Comparison of ENCODE assay signal across 8 cellular contexts in the genomic region with DNA sequence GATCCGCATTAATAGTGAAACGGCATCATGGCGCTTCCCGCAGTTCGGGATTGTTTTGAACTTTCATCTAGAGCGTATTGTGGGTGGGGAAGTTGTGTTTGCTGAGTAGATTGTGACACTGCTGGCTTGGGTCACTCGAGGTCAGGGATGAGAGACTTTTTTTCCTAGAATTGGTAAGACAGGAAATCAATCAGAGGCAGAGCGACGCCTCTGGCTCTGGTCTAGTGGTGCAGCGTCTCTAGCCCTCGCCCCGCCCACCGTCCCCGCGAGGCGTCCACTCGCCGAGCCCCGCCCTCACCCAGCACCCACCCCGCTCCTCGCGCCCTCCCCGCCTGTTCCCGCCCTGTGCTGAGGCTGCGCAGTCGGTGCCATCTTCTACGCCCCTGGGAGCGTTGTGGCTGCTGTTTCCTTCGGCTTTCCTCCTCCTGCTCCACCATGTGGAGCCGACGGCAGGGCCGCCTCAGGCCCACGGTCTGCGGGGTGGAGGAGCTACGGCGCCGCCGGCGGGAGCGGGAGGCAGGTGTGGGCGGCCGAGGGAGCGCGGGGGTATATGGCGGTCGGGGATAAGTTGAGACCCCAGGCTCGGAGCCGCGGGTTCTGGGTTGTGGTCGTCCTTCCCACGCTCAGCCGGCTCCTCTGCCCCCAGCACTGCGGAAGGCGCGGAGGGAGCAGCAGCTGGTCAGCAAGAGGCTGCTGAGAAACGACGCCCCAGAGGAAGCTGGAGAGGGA. TPM values are rescaled to one million over a fixed set of nuclear protein-coding genes. Genes with fewer than 3 reads are reported as not detected.
DNase-seq lines count a peak whose midpoint lies in the region; ATAC-seq and TF ChIP-seq lines count a peak whose summit lies in the region.

A gene (plus strand): TSS at position 359 of the 729 bp plus-strand sequence. CDS start 77 bp downstream, at position 436.

- TF ChIP-seq CTCF in AG04449 (IDR thresholded peaks at IDR 0.05; ENCODE audit: insufficient read depth, low read length, missing control alignments) (peak; percentile 64), WERI-Rb-1 (IDR thresholded peaks at IDR 0.05; ENCODE audit: low read depth, low read length) (peak; percentile 72), mammary epithelial cell (conservative IDR thresholded peaks at IDR 0.05 in 1 of 2, IDR thresholded peaks at IDR 0.05 in 1 of 2; ENCODE audit: extremely low read depth in 1 of 2, insufficient read depth in 1 of 2, low read depth in 1 of 2, low read length in 2 of 2) (peak; percentile 21 to 66)

- WGBS in mammary epithelial cell (ENCODE audit: low coverage, missing lambda C conversion rate) = under 1% methylated on average over 16 of the region's 57 CpGs

- peaks cover 26% of the 10 kb centered on the region for H3K36me3 ChIP-seq in WERI-Rb-1
- H3K36me3 ChIP-seq in mammary epithelial cell (ENCODE audit: insufficient read depth, low read length) = peaks cover 2% of the 10 kb centered on the region

- H3K4me1 ChIP-seq in mammary epithelial cell (ENCODE audit: insufficient read depth, low read length) = peaks cover 11% of the 10 kb centered on the region

- no peaks in the 10 kb centered on the region for H3K27me3 ChIP-seq in WERI-Rb-1 (ENCODE audit: insufficient read depth, low read depth, severe bottlenecking)
- no peaks in the 10 kb centered on the region for H3K27me3 ChIP-seq in mammary epithelial cell (ENCODE audit: insufficient read depth, low read length)

- in situ Hi-C loops in mammary epithelial cell (cut with MboI; ENCODE audit: low sequenced_read_pairs in 2 of 2) = loop anchor here in 1 of 2 donors (10.0 kb wide), 1 partner anchor 234 kb away; a partner anchor contains a TSS

- peak within 1 kb of the TSS; percentile 54 for H3K9ac ChIP-seq in mammary epithelial cell (ENCODE audit: insufficient read depth, low read length)

- peaks cover 8% of the 10 kb centered on the region for H3K79me2 ChIP-seq in mammary epithelial cell (ENCODE audit: insufficient read depth, low read length)

- dilution Hi-C loops in mammary epithelial cell (cut with HindIII; ENCODE audit: low sequenced_read_pairs) = no loop called here

- POLR2A ChIA-PET in AG04449 (lab: Yijun Ruan, JAX) = interaction anchor here (0.8 to 1.1 kb wide), 4 partner anchors 8 to 92 kb away, joined by 3 read pairs; a partner anchor contains a TSS

- ATAC-seq in GM18870 (IDR thresholded peaks at IDR 0.05; ENCODE audit: unreplicated experiment) (peak; percentile 68), HG03135 (IDR thresholded peaks at IDR 0.05; ENCODE audit: unreplicated experiment) (peak; percentile 96)

- H4K20me1 ChIP-seq in mammary epithelial cell (ENCODE audit: insufficient read depth, low read length) = no peaks in the 10 kb centered on the region

- intact Hi-C loops in mammary epithelial cell (cut with micrococcal nuclease) = loop anchor here (1.0 to 10.0 kb wide), 4 partner anchors 8 to 397 kb away; a partner anchor contains a TSS

- BruUV-seq in mammary epithelial cell (replicated peaks; lab: Mats Ljungman, UMichigan) = no TSS peak

- DNase-seq in AG04449 (ENCODE audit: low read depth, low spot score) (peak; percentile 46), NCI-H2196 treated with DMSO at 0.1 percent for 48 hours (lab: John Stamatoyannopoulos, UW; ENCODE audit: unreplicated experiment) (peak; percentile 95), WERI-Rb-1 (peak; percentile 98), mammary epithelial cell (peak; percentile 92), iPS-NIHi7 (ENCODE audit: extremely low spot score) (peak; percentile 100), smooth muscle cell of the brain vasculature (ENCODE audit: low read depth, low spot score) (peak; percentile 67)

- H3K4me3 ChIP-seq in AG04449 (ENCODE audit: low read depth, low read length) (peak within 1 kb of the TSS; percentile 80), WERI-Rb-1 (ENCODE audit: low read depth, low read length) (peak within 1 kb of the TSS; percentile 62), mammary epithelial cell (replicated peaks in 1 of 3; ENCODE audit: insufficient read depth in 1 of 3, low read depth in 2 of 3, low read length in 3 of 3) (peak within 1 kb of the TSS; percentile 69 to 78 (median 76))

- peak within 1 kb of the TSS; percentile 89 for H3K4me2 ChIP-seq in mammary epithelial cell (ENCODE audit: insufficient read depth, low read depth, low read length)

- H3K27ac ChIP-seq in WERI-Rb-1 (peak within 1 kb of the TSS; percentile 89), mammary epithelial cell (ENCODE audit: insufficient read depth, low read depth, low read length) (peak within 1 kb of the TSS; percentile 38)

- peak within 1 kb of the TSS; percentile 94 for H2AFZ ChIP-seq in mammary epithelial cell (ENCODE audit: low read depth, low read length)

- H3K9me3 ChIP-seq in WERI-Rb-1 (ENCODE audit: severe bottlenecking) = no peaks in the 10 kb centered on the region
- no peaks in the 10 kb centered on the region for H3K9me3 ChIP-seq in mammary epithelial cell (replicated peaks; ENCODE audit: insufficient read depth, low read length)

- CTCF ChIA-PET in AG04449 (lab: Yijun Ruan, JAX) = interaction anchor here (0.6 to 2.6 kb wide), 18 partner anchors 8 to 398 kb away, joined by 3 to 14 read pairs (median 3); a partner anchor contains a TSS
- CTCF ChIA-PET in mammary epithelial cell (lab: Charles Lee; ENCODE audit: low non-redundant PET) = interaction anchor here (0.5 to 0.9 kb wide), 4 partner anchors 21 to 260 kb away, joined by 3 to 5 read pairs (median 4); no protein-coding TSS in a partner anchor

RNA-seq across cellular contexts. Expression of the gene that starts here (rescaled TPM):
- 10 to 100 TPM in 1 of 2 donors, 1 to 10 TPM in 1; 4.0 to 16.5 TPM for total RNA-seq in mammary epithelial cell
- 12.8 TPM for polyA plus RNA-seq in mammary epithelial cell
- polyA minus RNA-seq in mammary epithelial cell = 5.8 TPM

Comparison
In these comparisons a context has a peak if more than half of its experiments do, and no peak if none do; other contexts are left out.
1. Peak in every context shown above with its lines: DNase-seq, ATAC-seq, H3K4me3 ChIP-seq and H3K27ac ChIP-seq.
2. DNase-seq: peak in every context shown above with its lines; median percentile 100 in iPS-NIHi7; 98 in WERI-Rb-1; 95 in NCI-H2196 treated with DMSO at 0.1 percent for 48 hours; 92 in mammary epithelial cell; 67 in smooth muscle cell of the brain vasculature; 46 in AG04449.